ENCODE assay signal across 10 cellular contexts in genomic region chr14:32897724-32898064, GRCh38. TPM values are rescaled to one million over a fixed set of nuclear protein-coding genes. Genes with fewer than 3 reads are reported as not detected.
DNase-seq lines count a peak whose midpoint lies in the region; ATAC-seq, FAIRE-seq and TF ChIP-seq lines count a peak whose summit lies in the region.
"Had no signal": no experiment of that assay in that cellular context is flagged by ENCODE, and none has a peak within 500 bp of the region (broad histone marks: within the 10 kb centered on the region; RNA-seq: fewer than 3 reads in every experiment).

No MANE protein-coding gene starts in this region.

- BruUV-seq in K562 (replicated peaks; lab: Mats Ljungman, UMichigan): no TSS peak

- TF ChIP-seq POLR2A in K562 (conservative IDR thresholded peaks at IDR 0.05) (no peak), suprapubic skin (IDR thresholded peaks at IDR 0.05) (no peak)

- H2AFZ ChIP-seq in K562 (ENCODE audit: low read depth, low read length): 0 out of 2 replicates have a peak overlapping the region, but pooled peaks have one; percentile 40

- no peaks in the 10 kb centered on the region for H3K79me2 ChIP-seq in K562 (ENCODE audit: control insufficient read depth, insufficient read depth, low read length)

- intact Hi-C loops in K562 (cut with micrococcal nuclease): no loop called here

- H3K9me3 ChIP-seq in K562 (replicated peaks; ENCODE audit: control insufficient read depth, insufficient read depth, low read depth, low read length) (no peaks in the 10 kb centered on the region), suprapubic skin (no peaks in the 10 kb centered on the region), endodermal cell (ENCODE audit: control insufficient read depth, low read length) (no peaks in the 10 kb centered on the region)

- H3K4me3 Mint-ChIP-seq in T-helper 1 cell treated with Interleukin-12 subunit alpha and Interleukin-12 subunit beta and Interleukin-4 antibody, amounts not matched to agents 30 μg/mL and 1 μg/mL, for 36 hours: peak overlapping the region; percentile 73
- H3K4me3 Mint-ChIP-seq in endodermal cell: no peak overlapping the region
- H3K4me3 Mint-ChIP-seq: stimulated activated effector memory CD8-positive, alpha-beta T cell treated with anti-CD3 and anti-CD28 coated beads, Interleukin-12 subunit alpha, Interleukin-12 subunit beta, amount 100 ng/mL, for 72 hours had no signal

- no peaks in the 10 kb centered on the region for H3K9me3 Mint-ChIP-seq in T-helper 1 cell treated with Interleukin-12 subunit alpha and Interleukin-12 subunit beta and Interleukin-4 antibody, amounts not matched to agents 30 μg/mL and 1 μg/mL, for 36 hours
- no peaks in the 10 kb centered on the region for H3K9me3 Mint-ChIP-seq in endodermal cell

- CTCF ChIA-PET in K562 (lab: Yijun Ruan, JAX; ENCODE audit: low intra/inter-chr PET ratio): no interaction called here

- TF ChIP-seq CTCF in K562 (IDR thresholded peaks at IDR 0.05 in 2 of 3, conservative IDR thresholded peaks at IDR 0.05 in 1 of 3; ENCODE audit: insufficient read depth in 2 of 3, low read depth in 1 of 3, low read length in 3 of 3) (no peak), suprapubic skin (IDR thresholded peaks at IDR 0.05) (no peak), endodermal cell (conservative IDR thresholded peaks at IDR 0.05) (no peak)

- H3K9ac ChIP-seq in K562 (ENCODE audit: insufficient read depth in 1 of 2, low read depth in 2 of 2, low read length in 2 of 2) (no peak overlapping the region), endodermal cell (ENCODE audit: extremely low read depth, low read length, poor library complexity, severe bottlenecking) (no peak overlapping the region)

- 2% methylated on average over 6 of the region's 6 CpGs for WGBS in K562 (ENCODE audit: insufficient coverage, low coverage, missing lambda C conversion rate)
- 90% methylated on average over 6 of the region's 6 CpGs for WGBS in suprapubic skin
- WGBS in endodermal cell (ENCODE audit: insufficient coverage in 1 of 2, insufficient read length in 1 of 2), 2 experiments: 87 to 92% methylated on average over 4 to 5 of the region's 6 CpGs

- no peaks in the 10 kb centered on the region for H3K36me3 Mint-ChIP-seq in T-helper 1 cell treated with Interleukin-12 subunit alpha and Interleukin-12 subunit beta and Interleukin-4 antibody, amounts not matched to agents 30 μg/mL and 1 μg/mL, for 36 hours (ENCODE audit: low read depth)
- H3K36me3 Mint-ChIP-seq in endodermal cell (ENCODE audit: low read depth): no peaks in the 10 kb centered on the region
- H3K36me3 Mint-ChIP-seq: stimulated activated effector memory CD8-positive, alpha-beta T cell treated with anti-CD3 and anti-CD28 coated beads, Interleukin-12 subunit alpha, Interleukin-12 subunit beta, amount 100 ng/mL, for 72 hours had no signal

- peak overlapping the region; percentile 21; the same call in 1 of the 2 replicates for H3K4me2 ChIP-seq in K562 (ENCODE audit: insufficient read depth, low read length)

- H3K27ac ChIP-seq in K562 (ENCODE audit: extremely low read depth, low read depth, low read length) (no peak overlapping the region), suprapubic skin (no peak overlapping the region), endodermal cell (ENCODE audit: low read depth, low read length) (no peak overlapping the region)

- H3K27me3 Mint-ChIP-seq in T-helper 1 cell treated with Interleukin-12 subunit alpha and Interleukin-12 subunit beta and Interleukin-4 antibody, amounts not matched to agents 30 μg/mL and 1 μg/mL, for 36 hours (ENCODE audit: low read depth): no peaks in the 10 kb centered on the region
- peaks cover 4% of the 10 kb centered on the region for H3K27me3 Mint-ChIP-seq in endodermal cell (ENCODE audit: insufficient read depth)

- H3K4me1 ChIP-seq in K562 (replicated peaks in 1 of 2; ENCODE audit: control insufficient read depth in 2 of 2, insufficient read depth in 2 of 2, low read length in 2 of 2) (no peaks in the 10 kb centered on the region), suprapubic skin (no peaks in the 10 kb centered on the region), endodermal cell (ENCODE audit: control insufficient read depth, insufficient read depth, low read length) (no peaks in the 10 kb centered on the region)

- POLR2A ChIA-PET in K562 (lab: Yijun Ruan, JAX): no interaction called here

- H3K27me3 ChIP-seq in K562 (ENCODE audit: control insufficient read depth in 2 of 2, insufficient read depth in 2 of 2, low read length in 2 of 2) (0 out of 5 replicates have a peak, but pooled peaks cover 0 to 4% of the 10 kb centered on the region in 2 experiments), suprapubic skin (peaks cover 2% of the 10 kb centered on the region), endodermal cell (ENCODE audit: control insufficient read depth, insufficient read depth, low read length, poor library complexity, severe bottlenecking) (peaks cover 7% of the 10 kb centered on the region)

- no peaks in the 10 kb centered on the region for H3K9me1 ChIP-seq in K562 (ENCODE audit: control insufficient read depth, insufficient read depth, low read length)

- TF ChIP-seq EP300 in K562 (IDR thresholded peaks at IDR 0.05; ENCODE audit: low read length): no peak
- no peak for TF ChIP-seq EP300 in suprapubic skin (IDR thresholded peaks at IDR 0.05)

- H3K27ac Mint-ChIP-seq in T-helper 1 cell treated with Interleukin-12 subunit alpha and Interleukin-12 subunit beta and Interleukin-4 antibody, amounts not matched to agents 30 μg/mL and 1 μg/mL, for 36 hours: no peak overlapping the region
- no peak overlapping the region for H3K27ac Mint-ChIP-seq in endodermal cell
- H3K27ac Mint-ChIP-seq: stimulated activated effector memory CD8-positive, alpha-beta T cell treated with anti-CD3 and anti-CD28 coated beads, Interleukin-12 subunit alpha, Interleukin-12 subunit beta, amount 100 ng/mL, for 72 hours had no signal

- TF ChIP-seq RAD21 in K562 (CRISPR knock-in tag; conservative IDR thresholded peaks at IDR 0.05 in 1 of 2, IDR thresholded peaks at IDR 0.05 in 1 of 2): no peak

- no peaks in the 10 kb centered on the region for H3K36me3 ChIP-seq in K562 (ENCODE audit: control insufficient read depth, insufficient read depth, low read length)
- no peaks in the 10 kb centered on the region for H3K36me3 ChIP-seq in suprapubic skin
- no peaks in the 10 kb centered on the region for H3K36me3 ChIP-seq in endodermal cell (ENCODE audit: control insufficient read depth, insufficient read depth, low read length)

- H4K20me1 ChIP-seq in K562 (replicated peaks; ENCODE audit: control insufficient read depth, insufficient read depth, low read length): no peaks in the 10 kb centered on the region

- DNase-seq in T-helper 1 cell (no peak), K562 (ENCODE audit: extremely low read depth in 1 of 4, low spot score in 3 of 4) (no peak), left lobe of liver (ENCODE audit: low spot score) (peak; percentile 49), suprapubic skin (ENCODE audit: low spot score in 2 of 2) (no peak), endodermal cell (no peak), T1000 (lab: John Stamatoyannopoulos, UW) (no peak), mesenteric fat pad (ENCODE audit: low spot score) (no peak)
- DNase-seq: activated naive CD4-positive, alpha-beta T cell treated with anti-CD3 and anti-CD28 coated beads, Interleukin-2, amount 50 U/mL, for 16 hours had no signal

- H3K4me3 ChIP-seq in K562 (peak overlapping the region; percentile 18), suprapubic skin (peak overlapping the region; percentile 46), endodermal cell (ENCODE audit: low read length) (no peak overlapping the region)

- in situ Hi-C loops in K562 (cut with MboI): loop anchor here (10.0 kb wide), 1 partner anchor 293 kb away; no protein-coding TSS in a partner anchor

- ATAC-seq in K562 (no peak), left lobe of liver (peak; percentile 54)
- ATAC-seq: stimulated activated effector memory CD8-positive, alpha-beta T cell treated with anti-CD3 and anti-CD28 coated beads, Interleukin-12 subunit alpha, Interleukin-12 subunit beta, amount 100 ng/mL, for 72 hours had no signal

- no peak for FAIRE-seq in K562 (lab: Jason Lieb, UNC)

- peaks cover 5% of the 10 kb centered on the region for H3K4me1 Mint-ChIP-seq in T-helper 1 cell treated with Interleukin-12 subunit alpha and Interleukin-12 subunit beta and Interleukin-4 antibody, amounts not matched to agents 30 μg/mL and 1 μg/mL, for 36 hours (ENCODE audit: low read depth)
- peaks cover 6% of the 10 kb centered on the region for H3K4me1 Mint-ChIP-seq in endodermal cell
- H3K4me1 Mint-ChIP-seq: stimulated activated effector memory CD8-positive, alpha-beta T cell treated with anti-CD3 and anti-CD28 coated beads, Interleukin-12 subunit alpha, Interleukin-12 subunit beta, amount 100 ng/mL, for 72 hours had no signal

TF ChIP-seq in K562, 482 proteins besides CTCF, POLR2A, EP300 and RAD21:
- no peak for TF ChIP-seq NONO (IDR thresholded peaks at IDR 0.05; ENCODE audit: low read depth in 2 of 2, low read length in 1 of 2)
- no peak for TF ChIP-seq ZNF408 (CRISPR knock-in tag; IDR thresholded peaks at IDR 0.05; ENCODE audit: low read depth)
- TF ChIP-seq CREM (IDR thresholded peaks at IDR 0.05; ENCODE audit: low read depth): no peak

RNA-seq across cellular contexts. Expression of gene NPAS3, which starts 41.0 kb away (rescaled TPM):
- not detected in 2 replicates for total RNA-seq in K562 (2011; cell fraction: chromatin; rRNA removed; ENCODE audit: low replicate concordance)
- total RNA-seq in K562 (2011; cell fraction: nucleolus; rRNA removed): not detected in 2 replicates
- not detected in 2 replicates for total RNA-seq in K562 (2011; cell fraction: nucleoplasm; rRNA removed)
- total RNA-seq in K562 (2014; rRNA removed) (not detected in 2 replicates), K562 (2014; rRNA removed; fragmentation: Illumina TruSeq; extraction: Trizol) (not detected in 2 replicates), K562 (2015; rRNA removed; fragmentation: Illumina TruSeq; extraction: Trizol) (not detected in 2 replicates), K562 (2021) (not detected in 2 replicates), left lobe of liver (not detected), suprapubic skin (under 1 TPM in 3 of 4 donors, not detected in 1; 0.17 to 0.45 (median 0.29) TPM), endodermal cell (1 to 10 TPM; 1.4 to 1.6 TPM), mesenteric fat pad (3.6 TPM)
- polyA plus RNA-seq in K562 (2011; rRNA removed) (0.04 TPM in 1 of 2 replicates, not detected in the other), K562 (2014; fragmentation: Illumina TruSeq; extraction: Trizol) (not detected in 2 replicates), K562 (2014; fragmentation: Nextera tagmentation; extraction: Ambion mirVana) (not detected), K562 (2014; rRNA removed) (0.04 TPM in 1 of 2 replicates, not detected in the other)
- polyA plus RNA-seq in K562 (2011; cell fraction: cytosol; rRNA removed): not detected in 2 replicates
- polyA plus RNA-seq in K562 (2011; cell fraction: nucleus; rRNA removed): 0.16 TPM in 1 of 2 replicates, not detected in the other
- polyA plus RNA-seq in K562 (2012): 0.07 TPM in 1 of 2 replicates, not detected in the other
- polyA minus RNA-seq in K562 (2011; rRNA and poly(A)+ RNA removed): 0.33 TPM in 1 of 2 replicates, not detected in the other
- polyA minus RNA-seq in K562 (2011; cell fraction: cytosol; rRNA and poly(A)+ RNA removed): not detected in 2 replicates
- 0.22 and 0.27 TPM in 2 replicates for polyA minus RNA-seq in K562 (2011; cell fraction: nucleus; rRNA and poly(A)+ RNA removed)
- polyA plus RNA-seq in endodermal cell (2013, experiment 1 of 2): 14.5 TPM
- 12.2 TPM for polyA plus RNA-seq in endodermal cell (2013, experiment 2 of 2)
